Comparison of ENCODE assay signal across 15 cellular contexts in the genomic region with DNA sequence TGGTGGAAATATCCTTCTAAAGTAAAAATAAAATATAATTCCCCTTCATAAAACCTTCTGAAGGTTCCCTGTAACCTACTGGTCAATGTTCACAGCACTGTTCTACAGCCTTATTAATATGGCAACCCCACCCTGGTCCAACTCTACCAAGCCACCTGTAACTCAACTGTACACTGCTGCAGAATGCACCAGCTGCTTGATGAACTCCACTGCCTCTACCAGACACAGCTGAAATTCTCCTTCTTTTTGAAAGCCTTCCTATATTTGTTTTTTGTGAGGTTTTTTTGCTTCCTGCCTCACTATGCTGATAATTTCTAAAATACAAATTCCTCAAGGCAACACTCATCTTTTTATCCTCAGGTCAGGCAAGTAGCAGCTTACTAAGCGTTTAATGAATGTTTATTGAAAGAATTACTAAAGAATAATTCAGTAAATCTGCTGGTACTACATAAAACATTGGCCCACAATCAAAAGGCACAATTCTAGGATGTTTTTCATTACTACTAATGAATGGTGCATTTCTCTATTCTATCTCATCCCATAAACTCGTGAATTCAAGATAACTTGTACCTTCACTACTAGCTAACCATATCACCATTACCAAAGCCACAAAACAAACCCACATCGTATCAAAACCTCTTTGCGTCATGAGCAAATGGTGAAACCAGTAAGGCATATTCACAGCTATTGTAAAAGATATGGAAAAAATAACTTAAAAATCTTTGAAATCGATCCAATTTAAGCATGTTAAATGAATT. TPM values are rescaled to one million over a fixed set of nuclear protein-coding genes. Genes with fewer than 3 reads are reported as not detected.
DNase-seq lines count a peak whose midpoint lies in the region; ATAC-seq, FAIRE-seq and TF ChIP-seq lines count a peak whose summit lies in the region.
"Had no signal": no experiment of that assay in that cellular context is flagged by ENCODE, and none has a peak within 500 bp of the region (broad histone marks: within the 10 kb centered on the region; RNA-seq: fewer than 3 reads in every experiment).

No MANE protein-coding gene starts in this region.

- peak; percentile 27 for ATAC-seq in K562
- ATAC-seq in GM21390 (IDR thresholded peaks at IDR 0.05; ENCODE audit: unreplicated experiment): no peak
- ATAC-seq in stimulated activated naive B cell treated with anti-CD40 and anti-IgM and Interleukin-4, amounts not matched to agents 10 μg/mL and 1 μg/mL and 100 μg/mL, for 72 hours (replicated peaks): no peak

- no peaks in the 10 kb centered on the region for H3K9me3 ChIP-seq in K562 (replicated peaks; ENCODE audit: control insufficient read depth, insufficient read depth, low read depth, low read length)
- H3K9me3 ChIP-seq: thyroid gland had no signal

- peaks cover 8% of the 10 kb centered on the region for H3K27me3 Mint-ChIP-seq in nephron progenitor cell (ENCODE audit: low read depth, poor library complexity)
- H3K27me3 Mint-ChIP-seq in stimulated activated naive B cell treated with anti-CD40 and anti-IgM and Interleukin-4, amounts not matched to agents 10 μg/mL and 1 μg/mL and 100 μg/mL, for 72 hours: no peaks in the 10 kb centered on the region

- H4K20me1 ChIP-seq in KMS-11 (ENCODE audit: insufficient read depth) (no peaks in the 10 kb centered on the region), K562 (replicated peaks; ENCODE audit: control insufficient read depth, insufficient read depth, low read length) (no peaks in the 10 kb centered on the region; the same call in 1 of the 2 replicates)

- peak; percentile 79 for DNase-seq in EH (ENCODE audit: low read depth)
- peak in 1 of 4 experiments; percentile 39 for DNase-seq in K562 (ENCODE audit: extremely low read depth in 1 of 4, low spot score in 3 of 4)
- DNase-seq in nephron progenitor cell: no peak
- DNase-seq in urothelium cell line (ENCODE audit: low spot score): no peak
- no peak for DNase-seq in stimulated activated naive B cell treated with anti-CD40 and anti-IgM and Interleukin-4, amounts not matched to agents 10 μg/mL and 1 μg/mL and 100 μg/mL, for 72 hours
- DNase-seq: activated CD4-positive, alpha-beta T cell treated with anti-CD3 and anti-CD28 coated beads for 4 hours; activated naive CD4-positive, alpha-beta T cell; kidney; NCI-H187 treated with DMSO at 0.1 percent for 48 hours; T-helper 1 cell; thyroid gland had no signal

- H3K27me3 ChIP-seq in KMS-11 (ENCODE audit: insufficient read depth, low read depth) (no peaks in the 10 kb centered on the region), K562 (ENCODE audit: control insufficient read depth in 2 of 2, insufficient read depth in 2 of 2, low read length in 2 of 2) (no peaks in the 10 kb centered on the region; a peak in 1 of 5 replicates)
- H3K27me3 ChIP-seq: thyroid gland had no signal

- FAIRE-seq in K562 (lab: Jason Lieb, UNC): peak; percentile 11
- FAIRE-seq in urothelium cell line (lab: Jason Lieb, UNC): no peak
- FAIRE-seq: H54, kidney had no signal

- H3K27ac ChIP-seq in KMS-11: no peak overlapping the region
- peak overlapping the region; percentile 92 for H3K27ac ChIP-seq in K562 (ENCODE audit: extremely low read depth, low read depth, low read length)
- H3K27ac ChIP-seq: skin epidermis, thyroid gland had no signal

- H3K36me3 Mint-ChIP-seq in nephron progenitor cell (ENCODE audit: low read depth): peaks cover 9% of the 10 kb centered on the region
- no peaks in the 10 kb centered on the region for H3K36me3 Mint-ChIP-seq in stimulated activated naive B cell treated with anti-CD40 and anti-IgM and Interleukin-4, amounts not matched to agents 10 μg/mL and 1 μg/mL and 100 μg/mL, for 72 hours

- H3K27ac Mint-ChIP-seq in nephron progenitor cell: no peak overlapping the region
- no peak overlapping the region for H3K27ac Mint-ChIP-seq in stimulated activated naive B cell treated with anti-CD40 and anti-IgM and Interleukin-4, amounts not matched to agents 10 μg/mL and 1 μg/mL and 100 μg/mL, for 72 hours

- H3K4me3 ChIP-seq in KMS-11 (IDR thresholded peaks at IDR 0.05; ENCODE audit: insufficient read depth, low read depth, low read length) (no peak overlapping the region), K562 (peak overlapping the region; percentile 76)
- H3K4me3 ChIP-seq: skin epidermis, thyroid gland had no signal

- H3K9me1 ChIP-seq in K562 (ENCODE audit: control insufficient read depth, insufficient read depth, low read length): no peaks in the 10 kb centered on the region

- TF ChIP-seq POLR2A in K562 (conservative IDR thresholded peaks at IDR 0.05): no peak

- POLR2A ChIA-PET in K562 (lab: Yijun Ruan, JAX): interaction anchor here (0.7 to 6.2 kb wide), 10 partner anchors 11 to 114 kb away, joined by 3 to 56 read pairs (median 3); a partner anchor contains a TSS

- intact Hi-C loops in K562 (cut with micrococcal nuclease): loop anchor here (5.0 kb wide), 1 partner anchor 181 kb away; a partner anchor contains a TSS

- 5% methylated on average over 5 of the region's 5 CpGs for WGBS in K562 (ENCODE audit: insufficient coverage, low coverage, missing lambda C conversion rate)

- BruUV-seq in K562 (replicated peaks; lab: Mats Ljungman, UMichigan): no TSS peak

- no peak for TF ChIP-seq EP300 in K562 (IDR thresholded peaks at IDR 0.05; ENCODE audit: low read length)

- H3K9ac ChIP-seq in KMS-11 (no peak overlapping the region), K562 (ENCODE audit: insufficient read depth in 1 of 2, low read depth in 2 of 2, low read length in 2 of 2) (peak overlapping the region in 1 of 2 experiments; percentile 90; a peak in 3 of 4 replicates)

- no peaks in the 10 kb centered on the region for H3K36me3 ChIP-seq in KMS-11 (ENCODE audit: insufficient read depth)
- H3K36me3 ChIP-seq in K562 (ENCODE audit: control insufficient read depth, insufficient read depth, low read length): peaks cover 24% of the 10 kb centered on the region
- H3K36me3 ChIP-seq: thyroid gland had no signal

- CTCF ChIA-PET in K562 (lab: Yijun Ruan, JAX; ENCODE audit: low intra/inter-chr PET ratio): no interaction called here

- in situ Hi-C loops in K562 (cut with MboI): no loop called here

- TF ChIP-seq CTCF in KMS-11 (conservative IDR thresholded peaks at IDR 0.05; ENCODE audit: low read depth, low read length) (no peak), K562 (IDR thresholded peaks at IDR 0.05 in 2 of 3, conservative IDR thresholded peaks at IDR 0.05 in 1 of 3; ENCODE audit: insufficient read depth in 2 of 3, low read depth in 1 of 3, low read length in 3 of 3) (no peak), nephron progenitor cell (IDR thresholded peaks at IDR 0.05) (no peak)

- peak overlapping the region; percentile 78; the same call in 1 of the 2 replicates for H3K4me2 ChIP-seq in KMS-11
- H3K4me2 ChIP-seq in K562 (ENCODE audit: insufficient read depth, low read length): peak overlapping the region; percentile 88

- H3K4me3 Mint-ChIP-seq in nephron progenitor cell: peak overlapping the region; percentile 6
- H3K4me3 Mint-ChIP-seq in stimulated activated naive B cell treated with anti-CD40 and anti-IgM and Interleukin-4, amounts not matched to agents 10 μg/mL and 1 μg/mL and 100 μg/mL, for 72 hours: no peak overlapping the region

- H3K79me2 ChIP-seq in KMS-11 (ENCODE audit: insufficient read depth, low read depth): peaks cover 18% of the 10 kb centered on the region
- H3K79me2 ChIP-seq in K562 (ENCODE audit: control insufficient read depth, insufficient read depth, low read length): peaks cover 91% of the 10 kb centered on the region

- no peak for TF ChIP-seq RAD21 in K562 (CRISPR knock-in tag; conservative IDR thresholded peaks at IDR 0.05 in 1 of 2, IDR thresholded peaks at IDR 0.05 in 1 of 2)

- H2AFZ ChIP-seq in KMS-11 (ENCODE audit: low read depth): no peak overlapping the region
- H2AFZ ChIP-seq in K562 (ENCODE audit: low read depth, low read length): 0 out of 2 replicates have a peak overlapping the region, but pooled peaks have one; percentile 23

- H3K4me1 Mint-ChIP-seq in nephron progenitor cell: peaks cover 45% of the 10 kb centered on the region
- peaks cover 21 to 28% of the 10 kb centered on the region in 2 donors for H3K4me1 Mint-ChIP-seq in stimulated activated naive B cell treated with anti-CD40 and anti-IgM and Interleukin-4, amounts not matched to agents 10 μg/mL and 1 μg/mL and 100 μg/mL, for 72 hours

- H3K9me3 Mint-ChIP-seq in nephron progenitor cell: peaks cover 12% of the 10 kb centered on the region
- no peaks in the 10 kb centered on the region for H3K9me3 Mint-ChIP-seq in stimulated activated naive B cell treated with anti-CD40 and anti-IgM and Interleukin-4, amounts not matched to agents 10 μg/mL and 1 μg/mL and 100 μg/mL, for 72 hours

- H3K4me1 ChIP-seq in KMS-11 (ENCODE audit: low read depth, poor library complexity, severe bottlenecking) (peaks cover 43% of the 10 kb centered on the region), K562 (replicated peaks in 1 of 2; ENCODE audit: control insufficient read depth in 2 of 2, insufficient read depth in 2 of 2, low read length in 2 of 2) (peaks cover 11 to 43% of the 10 kb centered on the region in 2 experiments)

TF ChIP-seq in K562, 482 proteins besides CTCF, POLR2A, EP300 and RAD21 (continues in another document):
- TF ChIP-seq ZNF586 (CRISPR knock-in tag; conservative IDR thresholded peaks at IDR 0.05) (0 out of 2 replicates have a peak, but pooled peaks have one; percentile 39), SIN3A (IDR thresholded peaks at IDR 0.05; ENCODE audit: borderline replicate concordance in 2 of 2, control insufficient read depth in 1 of 2, low read depth in 2 of 2, low read length in 2 of 2) (0 out of 4 replicates have a peak, but pooled peaks of 1 of the 2 experiments have one; percentile 51), RFX7 (CRISPR knock-in tag; IDR thresholded peaks at IDR 0.05) (no peak)

RNA-seq across cellular contexts. Expression of a gene that starts 2.4 kb away (rescaled TPM):
- 31.2 and 100 TPM in 2 replicates for total RNA-seq in K562 (2011; cell fraction: chromatin; rRNA removed; ENCODE audit: low replicate concordance)
- 12.0 and 17.5 TPM in 2 replicates for total RNA-seq in K562 (2011; cell fraction: nucleolus; rRNA removed)
- total RNA-seq in K562 (2011; cell fraction: nucleoplasm; rRNA removed): 39.2 and 64.7 TPM in 2 replicates
- 42.0 and 53.7 TPM in 2 replicates for total RNA-seq in K562 (2014; rRNA removed)
- 96.7 and 113 TPM in 2 replicates for total RNA-seq in K562 (2014; rRNA removed; fragmentation: Illumina TruSeq; extraction: Trizol)
- 69.7 and 73.9 TPM in 2 replicates for total RNA-seq in K562 (2015; rRNA removed; fragmentation: Illumina TruSeq; extraction: Trizol)
- 66.4 and 66.7 TPM in 2 replicates for total RNA-seq in K562 (2021)
- polyA plus RNA-seq in K562 (2011; rRNA removed): 40.6 and 61.7 TPM in 2 replicates
- polyA plus RNA-seq in K562 (2011; cell fraction: cytosol; rRNA removed): 5.3 and 11.1 TPM in 2 replicates
- 19.1 and 29.0 TPM in 2 replicates for polyA plus RNA-seq in K562 (2011; cell fraction: nucleus; rRNA removed)
- 29.6 and 39.3 TPM in 2 replicates for polyA plus RNA-seq in K562 (2012)
- 54.3 and 62.1 TPM in 2 replicates for polyA plus RNA-seq in K562 (2014; fragmentation: Illumina TruSeq; extraction: Trizol)
- polyA plus RNA-seq in K562 (2014; fragmentation: Nextera tagmentation; extraction: Ambion mirVana): 10 to 100 TPM; 20.6 to 25.8 TPM
- polyA plus RNA-seq in K562 (2014; rRNA removed): 45.4 and 50.5 TPM in 2 replicates
- 65.0 and 84.1 TPM in 2 replicates for polyA minus RNA-seq in K562 (2011; rRNA and poly(A)+ RNA removed)
- polyA minus RNA-seq in K562 (2011; cell fraction: cytosol; rRNA and poly(A)+ RNA removed): 24.6 and 25.9 TPM in 2 replicates
- polyA minus RNA-seq in K562 (2011; cell fraction: nucleus; rRNA and poly(A)+ RNA removed): 28.0 and 57.1 TPM in 2 replicates
